2 cellular contexts compared by ENCODE assay signal in the genomic region with DNA sequence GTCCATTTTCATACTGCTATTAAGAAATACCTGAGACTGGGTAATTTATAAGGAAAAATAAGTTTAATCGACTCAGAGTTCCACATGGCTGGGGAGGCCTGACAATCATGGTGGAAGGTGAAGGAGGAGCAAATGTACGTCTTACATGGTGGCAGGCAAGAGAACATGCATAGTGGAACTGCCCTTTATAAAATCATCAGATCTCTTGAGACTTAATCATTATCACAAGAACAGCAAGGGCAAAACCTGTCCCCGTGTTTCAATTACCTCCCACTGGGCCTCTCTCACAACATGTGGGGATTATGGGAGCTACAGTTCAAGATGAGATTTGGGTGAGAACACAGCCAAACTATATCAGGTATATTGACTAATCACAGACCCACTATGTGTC.
TF ChIP-seq lines count a peak whose summit lies in the region.

No MANE protein-coding gene starts in this region.

TF ChIP-seq in A549, 52 proteins besides CTCF, POLR2A, EP300 and RAD21:
- TF ChIP-seq, protein P1, sequence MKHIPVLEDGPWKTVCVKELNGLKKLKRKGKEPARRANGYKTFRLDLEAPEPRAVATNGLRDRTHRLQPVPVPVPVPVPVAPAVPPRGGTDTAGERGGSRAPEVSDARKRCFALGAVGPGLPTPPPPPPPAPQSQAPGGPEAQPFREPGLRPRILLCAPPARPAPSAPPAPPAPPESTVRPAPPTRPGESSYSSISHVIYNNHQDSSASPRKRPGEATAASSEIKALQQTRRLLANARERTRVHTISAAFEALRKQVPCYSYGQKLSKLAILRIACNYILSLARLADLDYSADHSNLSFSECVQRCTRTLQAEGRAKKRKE (CRISPR knock-in tag; IDR thresholded peaks at IDR 0.05; ENCODE audit: low read depth) = no peak

TF ChIP-seq in IMR-90, 13 proteins besides CTCF, POLR2A, EP300 and RAD21:
- TF ChIP-seq RFX5 (IDR thresholded peaks at IDR 0.05; ENCODE audit: low read depth, low read length) (no peak), CEBPB (IDR thresholded peaks at IDR 0.05; ENCODE audit: low read depth, low read length) (no peak), FOS (IDR thresholded peaks at IDR 0.05; ENCODE audit: low read depth, low read length) (no peak), RCOR1 (IDR thresholded peaks at IDR 0.05; ENCODE audit: insufficient replicate concordance, low read length) (no peak), MAFK (IDR thresholded peaks at IDR 0.05; ENCODE audit: low read depth, low read length) (no peak), MXI1 (IDR thresholded peaks at IDR 0.05; ENCODE audit: borderline replicate concordance, low read depth, low read length) (no peak)
